In the genomic region with DNA sequence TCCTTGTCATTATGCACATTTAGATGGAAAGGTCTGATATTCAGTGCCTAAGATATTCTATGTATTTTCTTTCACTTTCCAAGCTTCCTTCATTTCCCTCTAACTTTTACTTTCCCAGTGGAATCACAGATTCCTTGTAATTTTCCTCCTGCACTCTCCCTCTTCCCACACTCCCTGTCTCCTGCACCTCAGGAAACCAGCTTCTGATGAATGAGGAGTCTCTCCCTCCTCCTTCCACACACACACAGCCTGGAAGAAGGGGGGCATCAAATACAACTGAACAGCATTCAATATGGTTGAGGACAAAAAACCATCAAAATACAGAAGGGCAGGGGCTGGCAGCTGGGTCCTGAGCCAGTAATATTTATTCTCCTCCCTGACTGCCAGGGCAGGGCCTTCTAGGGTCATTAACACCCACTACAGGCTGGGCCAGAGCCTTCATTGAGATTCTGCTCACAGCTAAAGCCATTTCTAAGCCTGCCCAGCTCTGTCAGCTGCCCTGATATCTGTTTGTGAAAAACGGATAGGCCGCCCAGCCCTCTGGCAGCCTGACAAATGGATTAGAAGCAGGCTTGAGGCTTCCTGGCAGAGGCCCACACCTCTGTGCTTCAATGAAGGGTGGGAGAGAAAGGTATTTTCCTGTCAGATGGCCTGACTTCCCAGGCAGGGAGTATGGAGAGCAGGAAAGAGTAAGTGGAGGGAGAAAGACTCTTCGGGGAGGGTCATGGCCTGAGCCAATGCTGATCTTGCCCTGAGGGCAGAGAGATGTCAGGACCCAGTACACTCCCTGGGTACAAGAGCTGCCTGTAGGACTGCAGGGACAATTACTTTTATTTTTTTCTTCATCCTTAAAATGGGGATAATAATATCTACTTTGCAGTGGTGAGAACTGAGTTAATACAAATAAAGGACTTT, we compare ENCODE assay signal across 10 cellular contexts.
DNase-seq lines count a peak whose midpoint lies in the region; TF ChIP-seq lines count a peak whose summit lies in the region.
"Had no signal": no experiment of that assay in that cellular context is flagged by ENCODE, and none has a peak within 500 bp of the region (broad histone marks: within the 10 kb centered on the region; RNA-seq: fewer than 3 reads in every experiment).

No MANE protein-coding gene starts in this region.

- intact Hi-C loops in adrenal gland (cut with DNase I): no loop called here
- intact Hi-C loops in activated T-helper 1 cell treated with anti-CD3 and anti-CD28 coated beads, Interleukin-12 subunit alpha, Interleukin-12 subunit beta, Interleukin-2, Interleukin-4 antibody, amounts not matched to agents 30 ng/mL and 10 ng/mL and 1 ng/mL, durations not matched to agents 14 hours and 24 hours and 36 hours (cut with micrococcal nuclease): no loop called here

- H3K4me3 ChIP-seq in adrenal gland: no peak overlapping the region
- H3K4me3 ChIP-seq in smooth muscle cell: no peak overlapping the region
- H3K4me3 ChIP-seq: coronary artery had no signal

- no peaks in the 10 kb centered on the region for H3K9me3 ChIP-seq in adrenal gland (replicated peaks in 1 of 3)
- H3K9me3 ChIP-seq in smooth muscle cell (replicated peaks; ENCODE audit: low read depth): no peaks in the 10 kb centered on the region

- DNase-seq in NCI-H1417 treated with DMSO at 0.1 percent for 48 hours (lab: John Stamatoyannopoulos, UW): peak; percentile 8
- peak; percentile 33 to 86 (median 61) for DNase-seq in adrenal gland
- DNase-seq in hypothalamus (lab: John Stamatoyannopoulos, UW): peak in 47 of 51 donors; percentile 6 to 76 (median 34)
- no peak for DNase-seq in smooth muscle cell (lab: John Stamatoyannopoulos, UW; ENCODE audit: unreplicated experiment)
- no peak for DNase-seq in activated T-helper 1 cell treated with anti-CD3 and anti-CD28 coated beads, Interleukin-12 subunit alpha, Interleukin-12 subunit beta, Interleukin-2, Interleukin-4 antibody, amounts not matched to agents 30 ng/mL and 10 ng/mL and 1 ng/mL, durations not matched to agents 14 hours and 24 hours and 36 hours (ENCODE audit: low spot score)
- DNase-seq in SK-N-DZ (ENCODE audit: low spot score): no peak
- DNase-seq in HK-2 (ENCODE audit: unreplicated experiment): no peak
- no peak for DNase-seq in GM10266 (ENCODE audit: extremely low spot score)
- DNase-seq: PC-3 had no signal

- WGBS in adrenal gland, 4 donors: 34 to 50% (median 43%) methylated on average over 3 of the region's 3 CpGs
- 45% methylated on average over 3 of the region's 3 CpGs for WGBS in smooth muscle cell (ENCODE audit: low lambda C conversion rate)

- no peaks in the 10 kb centered on the region for H4K20me1 ChIP-seq in smooth muscle cell (ENCODE audit: low read depth)

- H3K27ac ChIP-seq in adrenal gland (peak overlapping the region in 3 of 5 donors; percentile 13 to 76 (median 67)), smooth muscle cell (ENCODE audit: low read depth) (no peak overlapping the region)
- H3K27ac ChIP-seq: coronary artery had no signal

- no peaks in the 10 kb centered on the region for H3K36me3 ChIP-seq in adrenal gland (replicated peaks in 1 of 2)
- no peaks in the 10 kb centered on the region for H3K36me3 ChIP-seq in smooth muscle cell (ENCODE audit: low read depth)

- H3K27me3 Mint-ChIP-seq in activated T-helper 1 cell treated with anti-CD3 and anti-CD28 coated beads, Interleukin-12 subunit alpha, Interleukin-12 subunit beta, Interleukin-2, Interleukin-4 antibody, amounts not matched to agents 30 ng/mL and 10 ng/mL and 1 ng/mL, durations not matched to agents 14 hours and 24 hours and 36 hours (ENCODE audit: insufficient read depth): peaks cover 3% of the 10 kb centered on the region

- no peak for TF ChIP-seq POLR2A in adrenal gland (IDR thresholded peaks at IDR 0.05)

- peak overlapping the region; percentile 72 for H2AFZ ChIP-seq in smooth muscle cell (ENCODE audit: low read depth)

- no peaks in the 10 kb centered on the region for H3K27me3 ChIP-seq in adrenal gland
- H3K27me3 ChIP-seq in smooth muscle cell (ENCODE audit: low read depth): peaks cover 19% of the 10 kb centered on the region

- H3K4me1 Mint-ChIP-seq in activated T-helper 1 cell treated with anti-CD3 and anti-CD28 coated beads, Interleukin-12 subunit alpha, Interleukin-12 subunit beta, Interleukin-2, Interleukin-4 antibody, amounts not matched to agents 30 ng/mL and 10 ng/mL and 1 ng/mL, durations not matched to agents 14 hours and 24 hours and 36 hours (ENCODE audit: low read depth): no peaks in the 10 kb centered on the region

- H3K27ac Mint-ChIP-seq in activated T-helper 1 cell treated with anti-CD3 and anti-CD28 coated beads, Interleukin-12 subunit alpha, Interleukin-12 subunit beta, Interleukin-2, Interleukin-4 antibody, amounts not matched to agents 30 ng/mL and 10 ng/mL and 1 ng/mL, durations not matched to agents 14 hours and 24 hours and 36 hours: no peak overlapping the region

- no peaks in the 10 kb centered on the region for H3K9me3 Mint-ChIP-seq in activated T-helper 1 cell treated with anti-CD3 and anti-CD28 coated beads, Interleukin-12 subunit alpha, Interleukin-12 subunit beta, Interleukin-2, Interleukin-4 antibody, amounts not matched to agents 30 ng/mL and 10 ng/mL and 1 ng/mL, durations not matched to agents 14 hours and 24 hours and 36 hours

- H3K4me1 ChIP-seq in adrenal gland (replicated peaks in 1 of 2): peaks cover 15 to 22% of the 10 kb centered on the region in 2 donors
- peaks cover 7% of the 10 kb centered on the region for H3K4me1 ChIP-seq in smooth muscle cell (ENCODE audit: low read depth)

- H3K4me3 Mint-ChIP-seq in activated T-helper 1 cell treated with anti-CD3 and anti-CD28 coated beads, Interleukin-12 subunit alpha, Interleukin-12 subunit beta, Interleukin-2, Interleukin-4 antibody, amounts not matched to agents 30 ng/mL and 10 ng/mL and 1 ng/mL, durations not matched to agents 14 hours and 24 hours and 36 hours: no peak overlapping the region

- H3K9ac ChIP-seq in smooth muscle cell (ENCODE audit: low read depth): no peak overlapping the region

- no peaks in the 10 kb centered on the region for H3K79me2 ChIP-seq in smooth muscle cell (ENCODE audit: low read depth)

- TF ChIP-seq CTCF in adrenal gland (IDR thresholded peaks at IDR 0.05): no peak
- no peak for TF ChIP-seq CTCF in smooth muscle cell (IDR thresholded peaks at IDR 0.05; ENCODE audit: borderline replicate concordance, insufficient read depth, poor library complexity, severe bottlenecking)
- no peak for TF ChIP-seq CTCF in GM10266 (IDR thresholded peaks at IDR 0.05; ENCODE audit: control insufficient read depth, insufficient read depth, low read depth, missing control alignments)

- no peaks in the 10 kb centered on the region for H3K36me3 Mint-ChIP-seq in activated T-helper 1 cell treated with anti-CD3 and anti-CD28 coated beads, Interleukin-12 subunit alpha, Interleukin-12 subunit beta, Interleukin-2, Interleukin-4 antibody, amounts not matched to agents 30 ng/mL and 10 ng/mL and 1 ng/mL, durations not matched to agents 14 hours and 24 hours and 36 hours (ENCODE audit: low read depth)

- H3K4me2 ChIP-seq in smooth muscle cell: no peak overlapping the region

- H3F3A ChIP-seq in smooth muscle cell (ENCODE audit: low read depth): no peaks in the 10 kb centered on the region

Comparison
In these comparisons a context has a peak if more than half of its experiments do, and no peak if none do; other contexts are left out.
1. DNase-seq: peak in NCI-H1417 treated with DMSO at 0.1 percent for 48 hours (single experiment), adrenal gland (7 of 7) and hypothalamus (47 of 51); none in smooth muscle cell (single experiment), activated T-helper 1 cell treated with anti-CD3 and anti-CD28 coated beads, Interleukin-12 subunit alpha, Interleukin-12 subunit beta, Interleukin-2, Interleukin-4 antibody, amounts not matched to agents 30 ng/mL and 10 ng/mL and 1 ng/mL, durations not matched to agents 14 hours and 24 hours and 36 hours (single experiment), SK-N-DZ (single experiment), HK-2 (single experiment) and GM10266 (single experiment).